9 cellular contexts compared by ENCODE assay signal in genomic region chr6:25992413-25993037, GRCh38. TPM values are rescaled to one million over a fixed set of nuclear protein-coding genes. Genes with fewer than 3 reads are reported as not detected.
DNase-seq lines count a peak whose midpoint lies in the region; ATAC-seq, FAIRE-seq and TF ChIP-seq lines count a peak whose summit lies in the region.
"Had no signal": no experiment of that assay in that cellular context is flagged by ENCODE, and none has a peak within 500 bp of the region (broad histone marks: within the 10 kb centered on the region; RNA-seq: fewer than 3 reads in every experiment).

No MANE protein-coding gene starts in this region.

- no peaks in the 10 kb centered on the region for H3K4me1 ChIP-seq in kidney (ENCODE audit: control insufficient read depth in 1 of 2, insufficient read depth in 1 of 2, low read depth in 1 of 2, low read length in 2 of 2)

- H3K27me3 Mint-ChIP-seq in central memory CD8-positive, alpha-beta T cell = no peaks in the 10 kb centered on the region

- peaks cover 22% of the 10 kb centered on the region for H3K4me1 Mint-ChIP-seq in central memory CD8-positive, alpha-beta T cell

- peak overlapping the region; percentile 89 for H3K4me3 Mint-ChIP-seq in central memory CD8-positive, alpha-beta T cell

- peak overlapping the region; percentile 84 for H3K27ac Mint-ChIP-seq in central memory CD8-positive, alpha-beta T cell (ENCODE audit: low read depth)

- peak overlapping the region; percentile 87 to 90 for H3K27ac ChIP-seq in kidney (ENCODE audit: low read depth in 2 of 2, low read length in 2 of 2)

- no peaks in the 10 kb centered on the region for H3K9me3 Mint-ChIP-seq in central memory CD8-positive, alpha-beta T cell

- TF ChIP-seq CTCF in AG10803 (conservative IDR thresholded peaks at IDR 0.05; ENCODE audit: low read length) (peak; percentile 80), kidney (IDR thresholded peaks at IDR 0.05; ENCODE audit: borderline replicate concordance, extremely low read depth, insufficient read depth) (peak; percentile 92)

- DNase-seq in AG10803 (ENCODE audit: low read depth) = peak; percentile 89
- DNase-seq in NCI-H2227 treated with DMSO at 0.1 percent for 48 hours (lab: John Stamatoyannopoulos, UW) = peak; percentile 89
- peak; percentile 88 for DNase-seq in activated CD4-positive, CD25-positive, alpha-beta regulatory T cell treated with anti-CD3 and anti-CD28 coated beads, Interleukin-2, amount 50 U/mL, for 16 hours (ENCODE audit: low read depth, low spot score)
- DNase-seq in central memory CD8-positive, alpha-beta T cell (ENCODE audit: low spot score in 2 of 2) = peak; percentile 88 to 97
- peak; percentile 98 for DNase-seq in kidney
- peak; percentile 89 to 95 for DNase-seq in stimulated activated CD4-positive, alpha-beta T cell treated with anti-CD3 and anti-CD28 coated beads, Interleukin-15, amount 100 ng/mL, for 1 hour (ENCODE audit: low read depth in 1 of 2, low spot score in 1 of 2)

- FAIRE-seq in kidney (lab: Jason Lieb, UNC) = no peak
- FAIRE-seq: colon had no signal

- peak overlapping the region; percentile 50 to 91 for H3K9ac ChIP-seq in kidney (ENCODE audit: low read length in 2 of 2)

- intact Hi-C loops in kidney (cut with DNase I) = no loop called here

- H3K36me3 Mint-ChIP-seq in central memory CD8-positive, alpha-beta T cell (ENCODE audit: insufficient read depth) = peaks cover 12% of the 10 kb centered on the region

- no peaks in the 10 kb centered on the region for H3K9me3 ChIP-seq in kidney (ENCODE audit: control insufficient read depth in 1 of 2, low read length in 2 of 2)

- H3K4me3 ChIP-seq in AG10803 (ENCODE audit: low read length) (peak overlapping the region; percentile 78), kidney (ENCODE audit: low read length in 2 of 2) (peak overlapping the region; percentile 79 to 80)

- peaks cover 0 to 5% of the 10 kb centered on the region in 2 donors for H3K36me3 ChIP-seq in kidney (ENCODE audit: control insufficient read depth in 1 of 2, insufficient read depth in 2 of 2, low read length in 2 of 2)

- ATAC-seq in GM18909 (IDR thresholded peaks at IDR 0.05; ENCODE audit: poor library complexity, unreplicated experiment) (peak; percentile 93), HG03159 (IDR thresholded peaks at IDR 0.05; ENCODE audit: unreplicated experiment) (peak; percentile 85)
- peak; percentile 90 for ATAC-seq in central memory CD8-positive, alpha-beta T cell (replicated peaks; ENCODE audit: extremely low read depth, poor library complexity, severe bottlenecking)

RNA-seq across cellular contexts. Expression of gene TRIM38, which starts 29.9 kb away (rescaled TPM):
- total RNA-seq in kidney = 27.9 TPM
- 12.2 TPM for polyA plus RNA-seq in kidney (ENCODE audit: insufficient read depth, low read depth, low replicate concordance)

Comparison
In these comparisons a context has a peak if more than half of its experiments do, and no peak if none do; other contexts are left out.
1. Peak in every context shown above with its lines: DNase-seq, ATAC-seq, H3K4me3 ChIP-seq and H3K27ac ChIP-seq.